ENCODE assay signal across 8 cellular contexts in genomic region chrX:93673056-93673868, GRCh38. TPM values are rescaled to one million over a fixed set of nuclear protein-coding genes. Genes with fewer than 3 reads are reported as not detected.
A peak's percentile ranks its signal among the peaks of the same experiment; 100 is the strongest.
DNase-seq lines count a peak whose midpoint lies in the region; ATAC-seq, FAIRE-seq and TF ChIP-seq lines count a peak whose summit lies in the region.

NAP1L3 (minus strand) TSS chrX:93673578; CDS start chrX:93673304, 274 bp downstream.

- DNase-seq in NCI-H128 (lab: John Stamatoyannopoulos, UW; ENCODE audit: unreplicated experiment) (peak; percentile 13), cerebellum (ENCODE audit: low spot score) (peak; percentile 80), keratinocyte (ENCODE audit: low read depth, low spot score) (no peak)
- peak; percentile 47 to 57 for DNase-seq in activated CD4-positive, alpha-beta T cell treated with anti-CD3 and anti-CD28 coated beads for 4 hours
- DNase-seq in stimulated activated CD4-positive, alpha-beta T cell treated with anti-CD3 and anti-CD28 coated beads, Interleukin-12 subunit alpha, Interleukin-12 subunit beta, amount 100 ng/mL, for 24 hours (ENCODE audit: low read depth in 2 of 2), result peak; percentile 31 to 45

- H3K36me3 ChIP-seq in keratinocyte (ENCODE audit: control insufficient read depth in 2 of 2, extremely low read depth in 1 of 2, insufficient read depth in 2 of 2, low read length in 2 of 2), result no peaks in the 10 kb centered on the region

- no peak within 1 kb of the TSS for H3K27ac ChIP-seq in keratinocyte (ENCODE audit: control insufficient read depth, insufficient read depth, low read length)

- peak; percentile 79 for ATAC-seq in GM19372 (IDR thresholded peaks at IDR 0.05; ENCODE audit: low read depth, unreplicated experiment)
- ATAC-seq in GM21723 (IDR thresholded peaks at IDR 0.05; ENCODE audit: unreplicated experiment), result no peak
- ATAC-seq in HG03469 (IDR thresholded peaks at IDR 0.05; ENCODE audit: unreplicated experiment), result no peak

- peak within 1 kb of the TSS; percentile 94 for H2AFZ ChIP-seq in keratinocyte (ENCODE audit: control insufficient read depth, low read length)

- H3K4me2 ChIP-seq in keratinocyte (ENCODE audit: control insufficient read depth, extremely low read depth, insufficient read depth, low read depth, low read length), result peak within 1 kb of the TSS; percentile 66

- dilution Hi-C loops in keratinocyte (cut with MboI; ENCODE audit: extremely low pct_ligation_motif_present, low sequenced_read_pairs), result no loop called here

- FAIRE-seq in keratinocyte (lab: Jason Lieb, UNC), result no peak

- no peak for TF ChIP-seq CTCF in keratinocyte (optimal IDR thresholded peaks at IDR 0.05 in 1 of 3, IDR thresholded peaks at IDR 0.05 in 1 of 3, conservative IDR thresholded peaks at IDR 0.05 in 1 of 3; ENCODE audit: extremely low read depth in 1 of 3, insufficient read depth in 2 of 3, low read length in 3 of 3)

- H3K9ac ChIP-seq in keratinocyte (ENCODE audit: control insufficient read depth, extremely low read depth, insufficient read depth, low read length), result peak within 1 kb of the TSS; percentile 15

- peaks cover 2% of the 10 kb centered on the region for H3K4me1 ChIP-seq in keratinocyte (ENCODE audit: control insufficient read depth, extremely low read depth, insufficient read depth, low read length)

- H4K20me1 ChIP-seq in keratinocyte (ENCODE audit: control insufficient read depth, extremely low read depth, insufficient read depth, low read length), result no peaks in the 10 kb centered on the region

- H3K9me3 ChIP-seq in keratinocyte (ENCODE audit: control insufficient read depth, low read depth, low read length), result no peaks in the 10 kb centered on the region

- H3K27me3 ChIP-seq in keratinocyte (ENCODE audit: control insufficient read depth, extremely low read depth, insufficient read depth, low read length), result peaks cover 12% of the 10 kb centered on the region

- H3K9me1 ChIP-seq in keratinocyte (ENCODE audit: control insufficient read depth, extremely low read depth, insufficient read depth, low read length), result no peaks in the 10 kb centered on the region

- H3K79me2 ChIP-seq in keratinocyte (ENCODE audit: control insufficient read depth, insufficient read depth, low read length), result no peaks in the 10 kb centered on the region

- peak within 1 kb of the TSS; percentile 50 to 65 (median 62) for H3K4me3 ChIP-seq in keratinocyte (ENCODE audit: control insufficient read depth in 2 of 3, extremely low read depth in 1 of 3, insufficient read depth in 2 of 3, low read depth in 1 of 3, low read length in 3 of 3)

RNA-seq across cellular contexts. Expression of gene NAP1L3, which starts in this region (rescaled TPM):
- total RNA-seq in cerebellum, result 61.4 TPM
- 0.44 to 0.61 TPM (median 0.55 TPM) in 3 replicates for polyA plus RNA-seq in keratinocyte
- 0.29 TPM for polyA plus RNA-seq in keratinocyte (2011; ENCODE audit: low read depth)
- 0.45 and 0.70 TPM in 2 replicates for polyA plus RNA-seq in keratinocyte (2011; cell fraction: cytosol; rRNA removed)
- 0.91 and 1.2 TPM in 2 replicates for polyA plus RNA-seq in keratinocyte (2011; cell fraction: nucleus; rRNA removed)
- 0.65 TPM in 1 of 2 replicates, not detected in the other for polyA plus RNA-seq in keratinocyte (2012; ENCODE audit: low replicate concordance)
- 0.10 TPM in 2 of 3 replicates, not detected in the other for polyA minus RNA-seq in keratinocyte
- 1.2 TPM for polyA minus RNA-seq in keratinocyte (2011; cell fraction: cytosol; rRNA and poly(A)+ RNA removed)
- 0.42 and 1.2 TPM in 2 replicates for polyA minus RNA-seq in keratinocyte (2011; cell fraction: nucleus; rRNA and poly(A)+ RNA removed)
